1 cellular context compared by ENCODE assay signal in the genomic region with DNA sequence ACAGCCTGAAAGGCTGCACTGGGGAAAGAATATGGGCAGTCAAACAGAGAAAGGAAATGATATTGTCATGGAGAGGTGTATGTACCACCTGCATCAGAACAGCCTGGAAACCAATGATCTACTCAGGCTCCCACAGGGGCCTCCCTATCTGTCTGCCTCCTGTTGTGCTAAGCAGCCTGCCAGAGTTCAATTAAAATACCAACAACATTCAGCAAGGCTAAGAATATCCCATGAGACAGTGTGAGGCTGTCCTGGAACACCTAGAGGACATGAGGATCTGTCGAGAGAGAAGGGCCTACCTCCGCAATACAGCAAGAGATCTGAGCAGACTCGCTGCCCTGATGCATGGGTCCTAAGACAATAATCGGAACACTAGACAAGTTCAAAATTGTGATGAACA.
TF ChIP-seq lines count a peak whose summit lies in the region.

No MANE protein-coding gene starts in this region.

TF ChIP-seq in HepG2, 621 proteins besides CTCF, POLR2A, EP300 and RAD21:
- TF ChIP-seq MIER3 (CRISPR knock-in tag; IDR thresholded peaks at IDR 0.05; ENCODE audit: borderline replicate concordance): no peak
- TF ChIP-seq MTF2 (CRISPR knock-in tag; IDR thresholded peaks at IDR 0.05; ENCODE audit: borderline replicate concordance): no peak
- TF ChIP-seq ZNF788 (CRISPR knock-in tag; IDR thresholded peaks at IDR 0.05; ENCODE audit: borderline replicate concordance): no peak
- no peak for TF ChIP-seq ZNF331 (CRISPR knock-in tag; IDR thresholded peaks at IDR 0.05)
- no peak for TF ChIP-seq SOX5 (CRISPR knock-in tag; IDR thresholded peaks at IDR 0.05; ENCODE audit: borderline replicate concordance)
- no peak for TF ChIP-seq HHEX (CRISPR knock-in tag; IDR thresholded peaks at IDR 0.05)
- no peak for TF ChIP-seq ZNF260 (CRISPR knock-in tag; IDR thresholded peaks at IDR 0.05; ENCODE audit: borderline replicate concordance, low read depth)
- TF ChIP-seq RORA (CRISPR knock-in tag; IDR thresholded peaks at IDR 0.05): no peak
- TF ChIP-seq, protein P1, sequence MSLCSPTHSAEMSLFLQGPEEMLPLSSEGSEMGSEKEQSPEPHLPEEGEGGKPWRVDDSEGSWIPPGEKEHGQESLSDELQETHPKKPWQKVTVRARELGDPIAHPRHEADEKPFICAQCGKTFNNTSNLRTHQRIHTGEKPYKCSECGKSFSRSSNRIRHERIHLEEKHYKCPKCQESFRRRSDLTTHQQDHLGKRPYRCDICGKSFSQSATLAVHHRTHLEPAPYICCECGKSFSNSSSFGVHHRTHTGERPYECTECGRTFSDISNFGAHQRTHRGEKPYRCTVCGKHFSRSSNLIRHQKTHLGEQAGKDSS (CRISPR knock-in tag; IDR thresholded peaks at IDR 0.05; ENCODE audit: borderline replicate concordance, low read depth): no peak
- TF ChIP-seq ZNF746 (CRISPR knock-in tag; IDR thresholded peaks at IDR 0.05): no peak
- no peak for TF ChIP-seq XRCC5 (optimal IDR thresholded peaks at IDR 0.05; ENCODE audit: low read length)
- TF ChIP-seq WIZ (CRISPR knock-in tag; IDR thresholded peaks at IDR 0.05): no peak
- no peak for TF ChIP-seq IKZF5 (CRISPR knock-in tag; IDR thresholded peaks at IDR 0.05)
